In genomic region chr21:41622831-41623548, GRCh38 we compare ENCODE assay signal across 13 cellular contexts.
DNase-seq lines count a peak whose midpoint lies in the region; ATAC-seq, FAIRE-seq and TF ChIP-seq lines count a peak whose summit lies in the region.
"Had no signal": no experiment of that assay in that cellular context is flagged by ENCODE, and none has a peak within 500 bp of the region (broad histone marks: within the 10 kb centered on the region; RNA-seq: fewer than 3 reads in every experiment).

No MANE protein-coding gene starts in this region.

- no peaks in the 10 kb centered on the region; a peak in 1 of 4 replicates for H3K27me3 ChIP-seq in GM12878 (replicated peaks in 1 of 2; ENCODE audit: control insufficient read depth in 2 of 2, insufficient read depth in 2 of 2, low read length in 1 of 2)

- RAD21 ChIA-PET in GM12878 (lab: Charles Lee; ENCODE audit: unreplicated experiment), result interaction anchor here (0.7 kb wide), 1 partner anchor 41 kb away, joined by 3 read pairs; no protein-coding TSS in a partner anchor

- no peak overlapping the region for H3K4me2 ChIP-seq in GM12878 (ENCODE audit: control insufficient read depth, insufficient read depth)

- H3K27ac ChIP-seq in HEK293 (ENCODE audit: extremely low read depth, low read depth, low read length) (no peak overlapping the region), GM12878 (ENCODE audit: control insufficient read depth, insufficient read depth) (no peak overlapping the region)

- SMC1A ChIA-PET in GM12878 (lab: Charles Lee; ENCODE audit: uncharacterized antibody, unreplicated experiment), result interaction anchor here (0.5 to 1.4 kb wide), 2 partner anchors 35 to 97 kb away, joined by 3 read pairs; no protein-coding TSS in a partner anchor

- H3K9me3 ChIP-seq in HEK293 (ENCODE audit: control insufficient read depth, insufficient read depth, low read depth, low read length) (no peaks in the 10 kb centered on the region), GM12878 (replicated peaks; ENCODE audit: control insufficient read depth, insufficient read depth, low read length) (no peaks in the 10 kb centered on the region; the same call in 2 of the 3 replicates)

- in situ Hi-C loops in GM12878 (cut with MboI), result no loop called here

- CTCF ChIA-PET in HEK293 (lab: Yijun Ruan, JAX), result interaction anchor here (0.9 to 3.9 kb wide), 2 partner anchors 10 to 155 kb away, joined by 3 to 28 read pairs; no protein-coding TSS in a partner anchor
- CTCF ChIA-PET in GM12878 (lab: Yijun Ruan, JAX), result interaction anchor here (0.9 to 1.9 kb wide), 3 partner anchors 10 to 21 kb away, joined by 5 to 6 read pairs (median 6); no protein-coding TSS in a partner anchor

- peak; percentile 8 to 15 for DNase-seq in activated CD4-positive, alpha-beta T cell treated with anti-CD3 and anti-CD28 coated beads for 24 hours (ENCODE audit: low read depth in 2 of 2)
- DNase-seq in activated CD4-positive, alpha-beta T cell treated with anti-CD3 and anti-CD28 coated beads, Interleukin-2, amount 50 U/mL, for 4 hours, result no peak
- no peak for DNase-seq in GM12878 (ENCODE audit: low read depth, low spot score)
- DNase-seq in stimulated activated CD4-positive, alpha-beta T cell treated with anti-CD3 and anti-CD28 coated beads, Interleukin-15, amount 100 ng/mL, for 24 hours, result peak; percentile 55
- no peak for DNase-seq in DMS79 (lab: John Stamatoyannopoulos, UW)
- DNase-seq in globus pallidus (ENCODE audit: low spot score), result no peak
- no peak for DNase-seq in SW480 (ENCODE audit: low spot score)
- DNase-seq: activated CD8-positive, alpha-beta memory T cell treated with anti-CD3 and anti-CD28 coated beads for 24 hours; DMS 273 treated with DMSO at 0.1 percent for 48 hours; H9; NCI-H146 had no signal

- no peaks in the 10 kb centered on the region for H3K79me2 ChIP-seq in GM12878 (ENCODE audit: control insufficient read depth, insufficient read depth, low read length)

- H3K4me1 ChIP-seq in HEK293 (ENCODE audit: control insufficient read depth, insufficient read depth, low read length), result no peaks in the 10 kb centered on the region
- H3K4me1 ChIP-seq in GM12878 (ENCODE audit: control insufficient read depth, insufficient read depth, low read length), result no peaks in the 10 kb centered on the region; the same call in 1 of the 2 replicates

- intact Hi-C loops in GM12878 (cut with micrococcal nuclease; ENCODE audit: unreplicated experiment), result no loop called here

- POLR2A ChIA-PET in HEK293 (lab: Yijun Ruan, JAX) (interaction anchor here (0.8 to 1.4 kb wide), 2 partner anchors 144 to 155 kb away, joined by 3 read pairs; partner anchors contain the start of gene RIPK4), GM12878 (lab: Charles Lee) (no interaction called here)

- H3K4me3 ChIP-seq in HEK293 (ENCODE audit: low read depth, low read length) (no peak overlapping the region), GM12878 (no peak overlapping the region)

- H3K9ac ChIP-seq in GM12878 (ENCODE audit: control insufficient read depth, insufficient read depth, low read length), result no peak overlapping the region

- no TSS peak for BruUV-seq in GM12878 (replicated peaks; lab: Mats Ljungman, UMichigan)

- no peaks in the 10 kb centered on the region for H4K20me1 ChIP-seq in GM12878 (ENCODE audit: control insufficient read depth, insufficient read depth)

- no peak for FAIRE-seq in GM12878 (lab: Jason Lieb, UNC)
- FAIRE-seq: endometrium had no signal

- no peak for TF ChIP-seq EP300 in GM12878 (IDR thresholded peaks at IDR 0.05; ENCODE audit: borderline replicate concordance in 1 of 2, control insufficient read depth in 1 of 2, low read depth in 2 of 2, low read length in 2 of 2)

- ATAC-seq in GM12878, result peak; percentile 37

- no peaks in the 10 kb centered on the region for H3K36me3 ChIP-seq in HEK293 (ENCODE audit: control insufficient read depth in 2 of 2, insufficient read depth in 1 of 2, low read length in 2 of 2)
- H3K36me3 ChIP-seq in GM12878 (ENCODE audit: control insufficient read depth in 2 of 2, insufficient read depth in 2 of 2, low read length in 1 of 2), result no peaks in the 10 kb centered on the region

- TF ChIP-seq RAD21 in GM12878 (IDR thresholded peaks at IDR 0.05; ENCODE audit: insufficient read depth, low read depth, low read length), result no peak

- H2AFZ ChIP-seq in GM12878 (ENCODE audit: control insufficient read depth, low read depth, low read length), result no peak overlapping the region

- TF ChIP-seq POLR2A in GM12878 (IDR thresholded peaks at IDR 0.05; ENCODE audit: low read depth, low read length), result no peak

- TF ChIP-seq CTCF in HEK293 (tag by site-specific recombination; IDR thresholded peaks at IDR 0.05) (no peak), GM12878 (IDR thresholded peaks at IDR 0.05 in 2 of 3, conservative IDR thresholded peaks at IDR 0.05 in 1 of 3; ENCODE audit: control insufficient read depth in 2 of 3, extremely low read depth in 1 of 3, insufficient read depth in 1 of 3, low read depth in 3 of 3, low read length in 3 of 3) (no peak)

- 27% methylated on average over 26 of the region's 26 CpGs for WGBS in GM12878 (ENCODE audit: insufficient coverage, insufficient replicate concordance, low lambda C conversion rate, missing lambda C conversion rate)

TF ChIP-seq in HEK293, 187 proteins besides CTCF, POLR2A, EP300 and RAD21:
- TF ChIP-seq EGR2 (tag by site-specific recombination; IDR thresholded peaks at IDR 0.05; ENCODE audit: low read depth) (peak; percentile 43; the same call in 1 of the 2 replicates), REST (tag by site-specific recombination; IDR thresholded peaks at IDR 0.05) (no peak)

TF ChIP-seq in GM12878, 131 proteins besides CTCF, POLR2A, EP300 and RAD21:
- TF ChIP-seq, protein P1, sequence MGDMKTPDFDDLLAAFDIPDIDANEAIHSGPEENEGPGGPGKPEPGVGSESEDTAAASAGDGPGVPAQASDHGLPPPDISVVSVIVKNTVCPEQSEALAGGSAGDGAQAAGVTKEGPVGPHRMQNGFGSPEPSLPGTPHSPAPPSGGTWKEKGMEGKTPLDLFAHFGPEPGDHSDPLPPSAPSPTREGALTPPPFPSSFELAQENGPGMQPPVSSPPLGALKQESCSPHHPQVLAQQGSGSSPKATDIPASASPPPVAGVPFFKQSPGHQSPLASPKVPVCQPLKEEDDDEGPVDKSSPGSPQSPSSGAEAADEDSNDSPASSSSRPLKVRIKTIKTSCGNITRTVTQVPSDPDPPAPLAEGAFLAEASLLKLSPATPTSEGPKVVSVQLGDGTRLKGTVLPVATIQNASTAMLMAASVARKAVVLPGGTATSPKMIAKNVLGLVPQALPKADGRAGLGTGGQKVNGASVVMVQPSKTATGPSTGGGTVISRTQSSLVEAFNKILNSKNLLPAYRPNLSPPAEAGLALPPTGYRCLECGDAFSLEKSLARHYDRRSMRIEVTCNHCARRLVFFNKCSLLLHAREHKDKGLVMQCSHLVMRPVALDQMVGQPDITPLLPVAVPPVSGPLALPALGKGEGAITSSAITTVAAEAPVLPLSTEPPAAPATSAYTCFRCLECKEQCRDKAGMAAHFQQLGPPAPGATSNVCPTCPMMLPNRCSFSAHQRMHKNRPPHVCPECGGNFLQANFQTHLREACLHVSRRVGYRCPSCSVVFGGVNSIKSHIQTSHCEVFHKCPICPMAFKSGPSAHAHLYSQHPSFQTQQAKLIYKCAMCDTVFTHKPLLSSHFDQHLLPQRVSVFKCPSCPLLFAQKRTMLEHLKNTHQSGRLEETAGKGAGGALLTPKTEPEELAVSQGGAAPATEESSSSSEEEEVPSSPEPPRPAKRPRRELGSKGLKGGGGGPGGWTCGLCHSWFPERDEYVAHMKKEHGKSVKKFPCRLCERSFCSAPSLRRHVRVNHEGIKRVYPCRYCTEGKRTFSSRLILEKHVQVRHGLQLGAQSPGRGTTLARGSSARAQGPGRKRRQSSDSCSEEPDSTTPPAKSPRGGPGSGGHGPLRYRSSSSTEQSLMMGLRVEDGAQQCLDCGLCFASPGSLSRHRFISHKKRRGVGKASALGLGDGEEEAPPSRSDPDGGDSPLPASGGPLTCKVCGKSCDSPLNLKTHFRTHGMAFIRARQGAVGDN (IDR thresholded peaks at IDR 0.05), result peak; percentile 67
- TF ChIP-seq BACH1 (IDR thresholded peaks at IDR 0.05; ENCODE audit: borderline replicate concordance) (no peak), BHLHE40 (IDR thresholded peaks at IDR 0.05; ENCODE audit: borderline replicate concordance in 1 of 2, low read depth in 2 of 2, low read length in 1 of 2) (peak in 1 of 2 experiments; percentile 35; a peak in 1 of 4 replicates)
- TF ChIP-seq, protein P2, sequence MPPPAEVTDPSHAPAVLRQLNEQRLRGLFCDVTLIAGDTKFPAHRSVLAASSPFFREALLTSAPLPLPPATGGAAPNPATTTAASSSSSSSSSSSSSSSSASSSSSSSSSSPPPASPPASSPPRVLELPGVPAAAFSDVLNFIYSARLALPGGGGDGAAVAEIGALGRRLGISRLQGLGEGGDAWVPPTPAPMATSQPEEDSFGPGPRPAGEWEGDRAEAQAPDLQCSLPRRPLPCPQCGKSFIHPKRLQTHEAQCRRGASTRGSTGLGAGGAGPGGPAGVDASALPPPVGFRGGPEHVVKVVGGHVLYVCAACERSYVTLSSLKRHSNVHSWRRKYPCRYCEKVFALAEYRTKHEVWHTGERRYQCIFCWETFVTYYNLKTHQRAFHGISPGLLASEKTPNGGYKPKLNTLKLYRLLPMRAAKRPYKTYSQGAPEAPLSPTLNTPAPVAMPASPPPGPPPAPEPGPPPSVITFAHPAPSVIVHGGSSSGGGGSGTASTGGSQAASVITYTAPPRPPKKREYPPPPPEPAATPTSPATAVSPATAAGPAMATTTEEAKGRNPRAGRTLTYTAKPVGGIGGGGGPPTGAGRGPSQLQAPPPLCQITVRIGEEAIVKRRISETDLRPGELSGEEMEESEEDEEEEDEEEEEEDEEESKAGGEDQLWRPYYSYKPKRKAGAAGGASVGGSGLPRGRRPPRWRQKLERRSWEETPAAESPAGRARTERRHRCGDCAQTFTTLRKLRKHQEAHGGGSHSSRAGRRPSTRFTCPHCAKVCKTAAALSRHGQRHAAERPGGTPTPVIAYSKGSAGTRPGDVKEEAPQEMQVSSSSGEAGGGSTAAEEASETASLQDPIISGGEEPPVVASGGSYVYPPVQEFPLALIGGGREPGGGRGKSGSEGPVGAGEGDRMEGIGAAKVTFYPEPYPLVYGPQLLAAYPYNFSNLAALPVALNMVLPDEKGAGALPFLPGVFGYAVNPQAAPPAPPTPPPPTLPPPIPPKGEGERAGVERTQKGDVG (CRISPR knock-in tag; IDR thresholded peaks at IDR 0.05), result no peak

Comparison
In these comparisons a context has a peak if more than half of its experiments do, and no peak if none do; other contexts are left out.
1. DNase-seq: peak in activated CD4-positive, alpha-beta T cell treated with anti-CD3 and anti-CD28 coated beads for 24 hours (2 of 2) and stimulated activated CD4-positive, alpha-beta T cell treated with anti-CD3 and anti-CD28 coated beads, Interleukin-15, amount 100 ng/mL, for 24 hours (single experiment); none in activated CD4-positive, alpha-beta T cell treated with anti-CD3 and anti-CD28 coated beads, Interleukin-2, amount 50 U/mL, for 4 hours (0 of 2), GM12878 (single experiment), DMS79 (single experiment), globus pallidus (single experiment) and SW480 (single experiment).